In the genomic region with DNA sequence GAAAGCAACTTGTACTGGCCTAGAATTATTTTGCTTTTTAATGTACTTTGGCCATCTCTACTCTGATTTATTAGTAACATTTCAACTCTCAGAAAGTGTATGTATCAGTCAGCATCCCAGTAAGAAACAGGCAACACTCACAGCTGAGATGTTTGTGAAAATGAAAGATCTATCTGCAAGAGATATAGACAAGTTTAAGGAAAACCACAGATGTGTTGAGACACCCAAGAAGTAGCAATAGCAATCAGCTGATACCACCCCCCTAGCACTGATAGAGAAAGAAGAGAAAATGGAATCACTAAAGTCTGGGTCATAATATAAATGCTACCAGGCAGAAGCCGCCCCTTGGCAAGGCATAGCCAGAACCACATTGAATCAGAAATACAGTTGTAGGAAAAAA, we compare ENCODE assay signal across 20 cellular contexts.
"Had no signal": no experiment of that assay in that cellular context is flagged by ENCODE, and none has a peak within 500 bp of the region (broad histone marks: within the 10 kb centered on the region; RNA-seq: fewer than 3 reads in every experiment).

No MANE protein-coding gene starts in this region.

- H3K4me1 Mint-ChIP-seq: mesothelial cell of epicardium had no signal

- FAIRE-seq: colon, endothelial cell of umbilical vein, frontal cortex, islet of Langerhans, keratinocyte had no signal

- H3K4me3 Mint-ChIP-seq: mesothelial cell of epicardium had no signal

- ATAC-seq: foreskin keratinocyte, gastroesophageal sphincter, heart left ventricle, left cardiac atrium, left lung, left ventricle myocardium superior, lower lobe of right lung, mucosa of descending colon had no signal

- H3K36me3 Mint-ChIP-seq: mesothelial cell of epicardium had no signal

- DNase-seq: dermis blood vessel endothelial cell; dorsolateral prefrontal cortex; effector CD4-positive, alpha-beta T cell; effector memory CD4-positive, alpha-beta T cell; foreskin keratinocyte; heart left ventricle; hypothalamus; left cardiac atrium; left lung; left ventricle myocardium superior; lower lobe of right lung; mesenchymal stem cell; mucosa of descending colon had no signal

- H3K27ac Mint-ChIP-seq: mesothelial cell of epicardium had no signal
